Comparison of ENCODE assay signal across 8 cellular contexts in the genomic region with DNA sequence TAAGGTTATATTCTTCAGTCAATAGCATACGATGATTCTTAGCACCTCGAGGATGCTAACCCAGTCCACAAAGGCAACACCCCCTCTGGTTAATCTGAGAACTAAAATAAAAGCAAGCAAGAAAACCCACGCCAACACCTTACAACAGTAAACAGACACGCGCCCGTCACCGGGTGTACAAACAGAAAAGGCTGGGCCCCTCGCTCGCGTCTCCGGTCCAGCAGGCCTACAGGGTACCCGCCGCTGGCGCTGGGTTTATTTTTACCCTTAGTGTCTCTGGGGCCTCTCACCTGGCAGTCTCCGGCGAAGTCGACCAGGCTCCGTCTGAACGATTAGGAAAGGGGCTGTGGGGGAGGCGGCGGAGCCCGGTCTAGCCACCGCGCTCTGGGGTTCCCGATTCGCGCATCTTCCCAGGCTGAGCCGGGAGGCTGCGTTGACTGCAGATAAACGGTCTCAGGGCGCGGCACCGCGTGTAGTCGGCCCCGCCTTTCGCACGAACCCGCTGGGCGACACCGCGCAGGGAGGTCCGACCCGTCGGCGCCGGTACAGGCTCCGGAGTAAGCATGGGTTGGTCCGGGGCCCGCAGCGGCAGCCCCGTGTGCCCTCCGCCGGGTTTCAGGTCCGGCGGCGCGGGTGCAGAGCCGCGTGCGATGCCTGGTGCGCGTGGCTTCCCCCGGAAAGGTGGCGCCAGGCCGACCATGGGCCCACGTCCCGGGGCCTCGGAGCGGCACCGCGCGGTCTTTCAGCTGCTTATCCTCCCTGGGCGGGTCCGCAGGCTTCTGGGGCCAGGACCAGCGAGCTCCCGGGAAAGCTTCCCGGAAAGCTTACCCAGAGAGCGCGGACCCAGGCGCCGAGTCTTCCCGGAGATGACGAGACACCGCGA. TPM values are rescaled to one million over a fixed set of nuclear protein-coding genes. Genes with fewer than 3 reads are reported as not detected.
DNase-seq lines count a peak whose midpoint lies in the region; ATAC-seq and TF ChIP-seq lines count a peak whose summit lies in the region.

SLC9B2 (minus strand) TSS at position 868 of the 883 bp plus-strand sequence. CDS start 9,211 bp downstream, outside the sequence.

- TF ChIP-seq CTCF in BE2C (IDR thresholded peaks at IDR 0.05; ENCODE audit: low read depth, low read length) (no peak), OCI-LY3 (IDR thresholded peaks at IDR 0.05; ENCODE audit: low read depth, low read length) (no peak)

- DNase-seq in BE2C, result peak; percentile 74
- DNase-seq in activated T-cell treated with anti-CD3 and anti-CD28 coated beads, Interleukin-2, amount 50 U/mL, for 1 hour, result peak; percentile 72
- DNase-seq in stimulated activated CD8-positive, alpha-beta memory T cell treated with anti-CD3 and anti-CD28 coated beads, Interleukin-7, amount 100 ng/mL, for 1 hour (ENCODE audit: low read depth in 2 of 2), result peak; percentile 31 to 36

- H3K9me3 ChIP-seq in BE2C (no peaks in the 10 kb centered on the region), OCI-LY3 (ENCODE audit: insufficient read depth, low read length) (no peaks in the 10 kb centered on the region), esophagus (ENCODE audit: control insufficient read depth in 2 of 2, insufficient read depth in 1 of 2, low read depth in 1 of 2, low read length in 1 of 2) (no peaks in the 10 kb centered on the region), muscle layer of colon (ENCODE audit: low read length) (no peaks in the 10 kb centered on the region)

- no peaks in the 10 kb centered on the region; the same call in 1 of the 2 replicates for H3K4me1 ChIP-seq in BE2C
- peaks cover 36% of the 10 kb centered on the region for H3K4me1 ChIP-seq in OCI-LY3 (ENCODE audit: low read length)
- no peaks in the 10 kb centered on the region for H3K4me1 ChIP-seq in esophagus (ENCODE audit: control insufficient read depth in 2 of 2, insufficient read depth in 2 of 2, low read length in 1 of 2)
- H3K4me1 ChIP-seq in muscle layer of colon (ENCODE audit: insufficient read depth, low read length), result peaks cover 7% of the 10 kb centered on the region

- peaks cover 45% of the 10 kb centered on the region for H3K79me2 ChIP-seq in OCI-LY3 (ENCODE audit: low read length)

- H3K27ac ChIP-seq in OCI-LY3 (ENCODE audit: low read length) (peak within 1 kb of the TSS; percentile 58), esophagus (ENCODE audit: low read depth in 2 of 2, low read length in 1 of 2) (peak within 1 kb of the TSS; percentile 90), muscle layer of colon (ENCODE audit: low read depth, low read length) (peak within 1 kb of the TSS; percentile 97)

- peaks cover 10% of the 10 kb centered on the region for H4K20me1 ChIP-seq in OCI-LY3 (ENCODE audit: insufficient read depth, low read length)

- in situ Hi-C loops in GM18951 (cut with MboI; ENCODE audit: low sequenced_read_pairs, unreplicated experiment), result no loop called here

- H3K9ac ChIP-seq in OCI-LY3 (ENCODE audit: low read length) (peak within 1 kb of the TSS; percentile 88), muscle layer of colon (ENCODE audit: low read length) (peak within 1 kb of the TSS; percentile 77)

- TF ChIP-seq POLR2A in GM18951 (IDR thresholded peaks at IDR 0.05; ENCODE audit: extremely low read depth, insufficient read depth, insufficient read length), result peak; percentile 70

- peak within 1 kb of the TSS; percentile 85 for H2AFZ ChIP-seq in OCI-LY3 (ENCODE audit: low read depth, low read length)

- peak within 1 kb of the TSS; percentile 86 for H3K4me2 ChIP-seq in OCI-LY3 (ENCODE audit: low read length)

- 0 to 1% methylated on average over 74 to 86 of the region's 86 CpGs for WGBS in esophagus, 2 donors

- H3K27me3 ChIP-seq in BE2C (no peaks in the 10 kb centered on the region), OCI-LY3 (ENCODE audit: low read depth, low read length) (no peaks in the 10 kb centered on the region), esophagus (ENCODE audit: control insufficient read depth in 1 of 2, insufficient read depth in 2 of 2, low read length in 2 of 2) (no peaks in the 10 kb centered on the region), muscle layer of colon (ENCODE audit: control insufficient read depth in 1 of 2, insufficient read depth in 2 of 2, low read length in 2 of 2) (no peaks in the 10 kb centered on the region)

- peak; percentile 53 for ATAC-seq in HG03196 (IDR thresholded peaks at IDR 0.05; ENCODE audit: unreplicated experiment)

- peak within 1 kb of the TSS; percentile 87 for H3K4me3 ChIP-seq in BE2C (ENCODE audit: low read depth, low read length)
- peak within 1 kb of the TSS; percentile 92 for H3K4me3 ChIP-seq in OCI-LY3 (ENCODE audit: low read length)
- peak within 1 kb of the TSS; percentile 66 to 82 for H3K4me3 ChIP-seq in esophagus (ENCODE audit: low read depth in 1 of 2, low read length in 2 of 2)
- H3K4me3 ChIP-seq in muscle layer of colon (ENCODE audit: low read depth in 1 of 2, low read length in 2 of 2), result peak within 1 kb of the TSS; percentile 78 to 79

- no peaks in the 10 kb centered on the region; the same call in 1 of the 2 replicates for H3K36me3 ChIP-seq in BE2C
- peaks cover 22% of the 10 kb centered on the region for H3K36me3 ChIP-seq in OCI-LY3 (replicated peaks; ENCODE audit: low read depth, low read length)
- H3K36me3 ChIP-seq in esophagus (ENCODE audit: control insufficient read depth in 2 of 2, insufficient read depth in 2 of 2, low read length in 1 of 2), result no peaks in the 10 kb centered on the region
- H3K36me3 ChIP-seq in muscle layer of colon (ENCODE audit: insufficient read depth, low read length), result peaks cover 5% of the 10 kb centered on the region

RNA-seq across cellular contexts. Expression of gene SLC9B2, which starts in this region (rescaled TPM):
- polyA plus RNA-seq in BE2C (2012; ENCODE audit: insufficient read depth, insufficient read length, low read depth), result 23.6 TPM
- polyA plus RNA-seq in esophagus, result 1 to 10 TPM; 1.8 to 6.5 TPM

Comparison
In these comparisons a context has a peak if more than half of its experiments do, and no peak if none do; other contexts are left out.
1. Peak in every context shown above with its lines: DNase-seq, ATAC-seq, H3K4me3 ChIP-seq and H3K27ac ChIP-seq.